19 cellular contexts compared by ENCODE assay signal in the genomic region with DNA sequence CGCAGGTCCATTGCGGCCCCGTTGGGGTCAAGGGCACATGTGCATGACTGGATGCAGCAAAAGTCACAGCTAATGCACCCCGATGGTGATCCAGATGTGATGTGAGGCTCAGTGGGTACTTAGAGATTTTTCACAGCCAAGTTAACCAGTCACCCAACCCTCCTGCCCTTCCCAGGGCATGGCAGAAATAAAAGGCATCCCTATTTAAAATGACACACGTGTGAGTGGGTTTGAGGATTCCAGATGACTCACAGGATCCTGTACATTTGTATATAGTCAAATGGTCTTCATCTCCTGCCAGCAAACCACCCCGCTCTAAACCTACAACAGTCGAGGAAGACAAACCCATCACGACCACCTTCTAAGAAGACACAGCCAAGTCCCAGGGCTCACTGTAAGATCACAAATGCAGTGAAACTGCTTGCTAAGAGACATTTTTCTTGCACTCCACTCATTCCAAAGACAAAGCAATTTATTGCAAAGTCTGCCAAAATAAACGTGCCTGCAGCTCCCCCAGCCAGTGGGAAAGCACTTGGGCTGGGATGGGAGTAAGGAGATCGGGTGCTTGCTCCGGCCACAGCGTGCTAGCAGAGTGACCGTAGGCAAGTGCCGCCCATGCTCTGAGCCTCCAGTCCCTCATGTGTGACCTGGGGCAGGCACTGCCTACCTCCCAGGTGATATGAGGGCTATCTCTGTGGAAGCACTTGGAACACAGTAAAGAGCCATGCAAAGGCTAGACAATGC.
DNase-seq lines count a peak whose midpoint lies in the region; ATAC-seq and TF ChIP-seq lines count a peak whose summit lies in the region.
"Had no signal": no experiment of that assay in that cellular context is flagged by ENCODE, and none has a peak within 500 bp of the region (broad histone marks: within the 10 kb centered on the region; RNA-seq: fewer than 3 reads in every experiment).

No MANE protein-coding gene starts in this region.

- no peak overlapping the region for H3K27ac ChIP-seq in GM23248
- H3K27ac ChIP-seq: adrenal gland, cardiac muscle cell, transverse colon had no signal

- H3K9me3 Mint-ChIP-seq in osteocyte (ENCODE audit: unreplicated experiment) = no peaks in the 10 kb centered on the region
- no peaks in the 10 kb centered on the region for H3K9me3 Mint-ChIP-seq in stimulated activated memory B cell treated with anti-CD40 and anti-IgM and Interleukin-4, amounts not matched to agents 10 μg/mL and 1 μg/mL and 100 μg/mL, for 72 hours
- H3K9me3 Mint-ChIP-seq: natural killer cell treated with Interleukin-12 subunit alpha and Interleukin-12 subunit beta and Interleukin-15 and Interleukin-18, amount 100 ng/mL, for 72 hours had no signal

- H3K4me2 ChIP-seq in GM23248 (ENCODE audit: unreplicated experiment) = no peak overlapping the region

- no peak for TF ChIP-seq CTCF in fibroblast of mammary gland (conservative IDR thresholded peaks at IDR 0.05; ENCODE audit: control insufficient read depth, insufficient read depth, low read depth, low read length)
- no peak for TF ChIP-seq CTCF in osteocyte (IDR thresholded peaks at IDR 0.05)

- in situ Hi-C loops in GM23248 (cut with MboI) = no loop called here

- no peaks in the 10 kb centered on the region for H3K9me3 ChIP-seq in GM23248 (ENCODE audit: low read depth)
- H3K9me3 ChIP-seq: adrenal gland, BE2C, HAP-1, transverse colon had no signal

- H3K27ac Mint-ChIP-seq in osteocyte (ENCODE audit: unreplicated experiment) = no peak overlapping the region
- H3K27ac Mint-ChIP-seq in stimulated activated memory B cell treated with anti-CD40 and anti-IgM and Interleukin-4, amounts not matched to agents 10 μg/mL and 1 μg/mL and 100 μg/mL, for 72 hours = no peak overlapping the region
- H3K27ac Mint-ChIP-seq: natural killer cell treated with Interleukin-12 subunit alpha and Interleukin-12 subunit beta and Interleukin-15 and Interleukin-18, amount 100 ng/mL, for 72 hours had no signal

- no peaks in the 10 kb centered on the region for H3K36me3 ChIP-seq in GM23248 (ENCODE audit: low read depth)
- H3K36me3 ChIP-seq: adrenal gland, BE2C, cardiac muscle cell, HAP-1, transverse colon had no signal

- H3K36me3 Mint-ChIP-seq in osteocyte (ENCODE audit: unreplicated experiment) = no peaks in the 10 kb centered on the region
- no peaks in the 10 kb centered on the region for H3K36me3 Mint-ChIP-seq in stimulated activated memory B cell treated with anti-CD40 and anti-IgM and Interleukin-4, amounts not matched to agents 10 μg/mL and 1 μg/mL and 100 μg/mL, for 72 hours
- H3K36me3 Mint-ChIP-seq: natural killer cell treated with Interleukin-12 subunit alpha and Interleukin-12 subunit beta and Interleukin-15 and Interleukin-18, amount 100 ng/mL, for 72 hours had no signal

- no peak overlapping the region for H3K4me3 ChIP-seq in GM23248
- no peak overlapping the region for H3K4me3 ChIP-seq in fibroblast of mammary gland (ENCODE audit: control insufficient read depth, low read depth, low read length)
- H3K4me3 ChIP-seq: adrenal gland, cardiac muscle cell, HAP-1, transverse colon had no signal

- H3K4me1 Mint-ChIP-seq in osteocyte (ENCODE audit: unreplicated experiment) = peaks cover 24% of the 10 kb centered on the region
- H3K4me1 Mint-ChIP-seq in stimulated activated memory B cell treated with anti-CD40 and anti-IgM and Interleukin-4, amounts not matched to agents 10 μg/mL and 1 μg/mL and 100 μg/mL, for 72 hours = peaks cover 20% of the 10 kb centered on the region

- H3K4me1 ChIP-seq in GM23248 (ENCODE audit: insufficient read depth) = no peaks in the 10 kb centered on the region
- H3K4me1 ChIP-seq: adrenal gland, BE2C, HAP-1 had no signal

- no peaks in the 10 kb centered on the region for H3F3A ChIP-seq in GM23248 (ENCODE audit: insufficient read depth)

- H3K27me3 ChIP-seq in GM23248 (replicated peaks; ENCODE audit: insufficient read depth) = peaks cover 49% of the 10 kb centered on the region
- H3K27me3 ChIP-seq: adrenal gland, BE2C, cardiac muscle cell had no signal

- peaks cover 11% of the 10 kb centered on the region for H3K27me3 Mint-ChIP-seq in osteocyte (ENCODE audit: unreplicated experiment)
- peaks cover 45% of the 10 kb centered on the region for H3K27me3 Mint-ChIP-seq in stimulated activated memory B cell treated with anti-CD40 and anti-IgM and Interleukin-4, amounts not matched to agents 10 μg/mL and 1 μg/mL and 100 μg/mL, for 72 hours

- no peak overlapping the region for H3K4me3 Mint-ChIP-seq in osteocyte (ENCODE audit: unreplicated experiment)
- H3K4me3 Mint-ChIP-seq in stimulated activated memory B cell treated with anti-CD40 and anti-IgM and Interleukin-4, amounts not matched to agents 10 μg/mL and 1 μg/mL and 100 μg/mL, for 72 hours = no peak overlapping the region
- H3K4me3 Mint-ChIP-seq: natural killer cell treated with Interleukin-12 subunit alpha and Interleukin-12 subunit beta and Interleukin-15 and Interleukin-18, amount 100 ng/mL, for 72 hours had no signal

- WGBS in GM23248 (ENCODE audit: low coverage in 1 of 2, low lambda C conversion rate in 2 of 2, missing lambda C conversion rate in 2 of 2), 2 experiments = 46 to 53% methylated on average over 14 of the region's 14 CpGs

- H3K9ac ChIP-seq in GM23248 = no peak overlapping the region

- ATAC-seq in stimulated activated memory B cell treated with anti-CD40 and anti-IgM and Interleukin-4, amounts not matched to agents 10 μg/mL and 1 μg/mL and 100 μg/mL, for 72 hours = no peak
- ATAC-seq: left cardiac atrium; natural killer cell treated with Interleukin-12 subunit alpha and Interleukin-12 subunit beta and Interleukin-15 and Interleukin-18, amount 100 ng/mL, for 72 hours had no signal

- no peaks in the 10 kb centered on the region for H3K9me2 ChIP-seq in GM23248 (ENCODE audit: insufficient read depth)

- no peaks in the 10 kb centered on the region for H4K20me1 ChIP-seq in GM23248 (ENCODE audit: insufficient read depth)

- no peak overlapping the region for H2AFZ ChIP-seq in GM23248

- DNase-seq in GM23248 (peak; percentile 27), SW480 (ENCODE audit: low spot score) (peak; percentile 36), fibroblast of mammary gland (ENCODE audit: low read depth) (peak; percentile 16), osteocyte (ENCODE audit: extremely low spot score, unreplicated experiment) (peak; percentile 82), NOMO-1 (lab: John Stamatoyannopoulos, UW; ENCODE audit: unreplicated experiment in 2 of 2) (no peak)
- DNase-seq in stimulated activated CD4-positive, alpha-beta T cell treated with anti-CD3 and anti-CD28 coated beads, Interleukin-4, amount 100 ng/mL, for 1 hour = no peak
- DNase-seq: activated CD4-positive, alpha-beta T cell treated with anti-CD3 and anti-CD28 coated beads for 4 hours; activated effector memory CD4-positive, alpha-beta T cell treated with Interleukin-2 at 50 U/mL for 16 hours; adrenal gland; BE2C; left cardiac atrium; NCI-H2107; NCI-H524 treated with DMSO at 0.1 percent for 48 hours; stimulated activated naive CD4-positive, alpha-beta T cell; transverse colon had no signal

- no peaks in the 10 kb centered on the region for H3K79me2 ChIP-seq in GM23248 (ENCODE audit: insufficient read depth)

Comparison
In these comparisons a context has a peak if more than half of its experiments do, and no peak if none do; other contexts are left out.
1. DNase-seq: peak in GM23248 (single experiment), SW480 (single experiment), fibroblast of mammary gland (single experiment) and osteocyte (single experiment); none in stimulated activated CD4-positive, alpha-beta T cell treated with anti-CD3 and anti-CD28 coated beads, Interleukin-4, amount 100 ng/mL, for 1 hour (single experiment) and NOMO-1 (0 of 2).